1 cellular context compared by ENCODE assay signal in genomic region chr2:202377308-202377736, GRCh38.
TF ChIP-seq lines count a peak whose summit lies in the region.

No MANE protein-coding gene starts in this region.

TF ChIP-seq in K562, 482 proteins besides CTCF, POLR2A, EP300 and RAD21 (continued from another document and continues in another):
- no peak for TF ChIP-seq TCF7L2 (IDR thresholded peaks at IDR 0.05; ENCODE audit: low read depth, low read length)
- no peak for TF ChIP-seq NFIX (CRISPR knock-in tag; IDR thresholded peaks at IDR 0.05; ENCODE audit: low read depth)
- 0 out of 2 replicates have a peak, but pooled peaks have one; percentile 49 for TF ChIP-seq ARID2 (IDR thresholded peaks at IDR 0.05)
- TF ChIP-seq ZNF586 (CRISPR knock-in tag; conservative IDR thresholded peaks at IDR 0.05) = no peak
- TF ChIP-seq HDAC6 (IDR thresholded peaks at IDR 0.05; ENCODE audit: low read depth, low read length) = no peak
- no peak for TF ChIP-seq ZNF75A (CRISPR knock-in tag; IDR thresholded peaks at IDR 0.05)
- TF ChIP-seq BCL6 (CRISPR knock-in tag; IDR thresholded peaks at IDR 0.05) = no peak
- TF ChIP-seq CBX1 (IDR thresholded peaks at IDR 0.05; ENCODE audit: low read depth) = no peak
- TF ChIP-seq CBX5 (IDR thresholded peaks at IDR 0.05; ENCODE audit: borderline replicate concordance, low read depth) = no peak
- TF ChIP-seq ZBTB26 (CRISPR knock-in tag; IDR thresholded peaks at IDR 0.05) = no peak
- TF ChIP-seq THRA (IDR thresholded peaks at IDR 0.05) = no peak
- no peak for TF ChIP-seq ZKSCAN8 (CRISPR knock-in tag; IDR thresholded peaks at IDR 0.05)
- no peak for TF ChIP-seq RBM34 (IDR thresholded peaks at IDR 0.05; ENCODE audit: borderline replicate concordance, insufficient read depth, low read length)
- no peak for TF ChIP-seq IRF1 (CRISPR knock-in tag; IDR thresholded peaks at IDR 0.05; ENCODE audit: borderline replicate concordance)
- TF ChIP-seq KLF10 (CRISPR knock-in tag; IDR thresholded peaks at IDR 0.05) = no peak
- no peak for TF ChIP-seq NBN (IDR thresholded peaks at IDR 0.05; ENCODE audit: low read depth)
- TF ChIP-seq BRF1 (IDR thresholded peaks at IDR 0.05; ENCODE audit: borderline replicate concordance, extremely low read depth, insufficient read length) = no peak
- no peak for TF ChIP-seq MEIS2 (IDR thresholded peaks at IDR 0.05; ENCODE audit: partially characterized antibody)
- TF ChIP-seq TCF7 (IDR thresholded peaks at IDR 0.05; ENCODE audit: borderline replicate concordance) = no peak
- TF ChIP-seq TAF1 (IDR thresholded peaks at IDR 0.05; ENCODE audit: control insufficient read depth, extremely low read depth, insufficient read depth, low read length, severe bottlenecking) = no peak
- TF ChIP-seq ZNF639 (CRISPR knock-in tag; conservative IDR thresholded peaks at IDR 0.05 in 1 of 2, IDR thresholded peaks at IDR 0.05 in 1 of 2) = no peak
- no peak for TF ChIP-seq ZNF398 (CRISPR knock-in tag; IDR thresholded peaks at IDR 0.05)
- no peak for TF ChIP-seq ZNF212 (CRISPR knock-in tag; IDR thresholded peaks at IDR 0.05)
- TF ChIP-seq ZNF408 (CRISPR knock-in tag; IDR thresholded peaks at IDR 0.05; ENCODE audit: low read depth) = no peak
- TF ChIP-seq TSC22D4 (tag; IDR thresholded peaks at IDR 0.05) = no peak
- TF ChIP-seq YBX1 (IDR thresholded peaks at IDR 0.05) = no peak
- peak; percentile 48; the same call in 1 of the 2 replicates for TF ChIP-seq RBFOX2 (IDR thresholded peaks at IDR 0.05; ENCODE audit: low read depth, low read length)
- TF ChIP-seq SIX5 (IDR thresholded peaks at IDR 0.05; ENCODE audit: borderline replicate concordance in 1 of 2, insufficient read depth in 1 of 2, low read depth in 1 of 2, low read length in 2 of 2) = no peak
- TF ChIP-seq KDM4B (IDR thresholded peaks at IDR 0.05; ENCODE audit: borderline replicate concordance in 2 of 2, low read depth in 1 of 2) = no peak
- no peak for TF ChIP-seq BRD4 (IDR thresholded peaks at IDR 0.05)
- no peak for TF ChIP-seq ZNF280B (CRISPR knock-in tag; IDR thresholded peaks at IDR 0.05)
- TF ChIP-seq HDAC1 (IDR thresholded peaks at IDR 0.05) = 0 out of 4 replicates have a peak, but pooled peaks of 1 of the 2 experiments have one; percentile 36
- TF ChIP-seq PCBP2 (IDR thresholded peaks at IDR 0.05; ENCODE audit: low read depth, low read length, poor library complexity, severe bottlenecking) = no peak
- TF ChIP-seq USF1 (CRISPR knock-in tag; IDR thresholded peaks at IDR 0.05) = no peak
- TF ChIP-seq ESRRA (IDR thresholded peaks at IDR 0.05; ENCODE audit: borderline replicate concordance, low read depth) = no peak
- TF ChIP-seq MAX (CRISPR knock-in tag; IDR thresholded peaks at IDR 0.05) = no peak
- no peak for TF ChIP-seq ZBTB12 (CRISPR knock-in tag; IDR thresholded peaks at IDR 0.05)
- no peak for TF ChIP-seq DIDO1 (tag; IDR thresholded peaks at IDR 0.05; ENCODE audit: low read depth)
- TF ChIP-seq FIP1L1 (IDR thresholded peaks at IDR 0.05; ENCODE audit: low read depth, low read length, poor library complexity, severe bottlenecking) = no peak
- no peak for TF ChIP-seq U2AF2 (optimal IDR thresholded peaks at IDR 0.05; ENCODE audit: low read depth, low read length)
- TF ChIP-seq CUX1 (CRISPR knock-in tag; IDR thresholded peaks at IDR 0.05) = no peak
- TF ChIP-seq SMAD2 (IDR thresholded peaks at IDR 0.05; ENCODE audit: low read depth, low read length) = no peak
- TF ChIP-seq ATF7 (IDR thresholded peaks at IDR 0.05) = no peak
- TF ChIP-seq HNRNPLL (IDR thresholded peaks at IDR 0.05; ENCODE audit: low read depth, low read length, poor library complexity, severe bottlenecking) = no peak
- no peak for TF ChIP-seq ZNF124 (CRISPR knock-in tag; IDR thresholded peaks at IDR 0.05)
- TF ChIP-seq KAT8 (IDR thresholded peaks at IDR 0.05; ENCODE audit: low read depth) = no peak
- TF ChIP-seq TSHZ1 (CRISPR knock-in tag; IDR thresholded peaks at IDR 0.05) = no peak
- TF ChIP-seq MBD2 (IDR thresholded peaks at IDR 0.05; ENCODE audit: borderline replicate concordance, low read depth) = no peak
